7 cellular contexts compared by ENCODE assay signal in the genomic region with DNA sequence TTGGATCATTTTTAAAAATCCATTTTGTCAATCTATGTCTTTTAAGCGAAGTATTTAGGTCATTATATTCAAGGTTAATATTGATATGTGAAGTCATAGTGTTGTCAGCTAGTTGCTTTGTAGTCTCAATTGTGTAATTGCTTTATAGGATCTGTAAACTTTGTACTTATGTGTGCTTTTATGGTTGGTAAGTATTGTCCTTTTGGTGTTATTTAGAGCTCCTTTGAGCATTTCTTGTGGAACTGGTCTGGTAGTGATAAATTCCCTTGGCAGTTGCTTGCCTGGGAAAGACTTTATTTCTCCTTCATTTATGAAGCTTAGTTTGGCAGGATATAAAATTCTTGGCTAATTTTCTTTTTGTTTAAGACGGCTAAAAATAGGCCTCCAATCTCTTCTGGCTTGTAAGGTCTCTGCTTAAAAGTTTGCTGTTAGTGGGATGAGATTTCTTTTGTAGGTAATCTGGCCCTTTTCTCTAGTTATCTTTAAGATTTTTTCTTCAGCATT.
"Had no signal": no experiment of that assay in that cellular context is flagged by ENCODE, and none has a peak within 500 bp of the region (broad histone marks: within the 10 kb centered on the region; RNA-seq: fewer than 3 reads in every experiment).

No MANE protein-coding gene starts in this region.

- DNase-seq: H9, HCEC 1CT, HFFc6, IMR-90, KG1 had no signal

- H3K4me3 ChIP-seq: GM23338, K562 had no signal

- ATAC-seq: GM23338, K562 had no signal

- H3K4me3 Mint-ChIP-seq: GM23338, H9, HFFc6 had no signal

- H3K27ac Mint-ChIP-seq: GM23338, H9, HFFc6 had no signal
